Comparison of ENCODE assay signal across 8 cellular contexts in genomic region chr7:135211179-135211945, GRCh38. TPM values are rescaled to one million over a fixed set of nuclear protein-coding genes. Genes with fewer than 3 reads are reported as not detected.
DNase-seq lines count a peak whose midpoint lies in the region; ATAC-seq, FAIRE-seq and TF ChIP-seq lines count a peak whose summit lies in the region.

WDR91 (minus strand) TSS chr7:135211526; CDS start chr7:135211502, 24 bp downstream.

- H4K12ac ChIP-seq in trophoblast cell (ENCODE audit: low read depth, low read length), result peak within 1 kb of the TSS; percentile 71

- peak within 1 kb of the TSS; percentile 98 for H3K4me3 Mint-ChIP-seq in activated naive CD8-positive, alpha-beta T cell treated with anti-CD3 and anti-CD28 coated beads, Interleukin-2, amount 10 ng/mL, durations not matched to agents 7 days and 5 days

- ATAC-seq in HG02798 (IDR thresholded peaks at IDR 0.05; ENCODE audit: poor library complexity, unreplicated experiment), result peak; percentile 90
- ATAC-seq in activated naive CD8-positive, alpha-beta T cell treated with anti-CD3 and anti-CD28 coated beads, Interleukin-2, amount 10 ng/mL, durations not matched to agents 7 days and 5 days (ENCODE audit: low read depth), result peak; percentile 90
- peak; percentile 98 for ATAC-seq in Right ventricle myocardium superior (ENCODE audit: poor library complexity)

- H3K9ac ChIP-seq in SU-DHL-6 (ENCODE audit: low read length), result peak within 1 kb of the TSS; percentile 70
- H3K9ac ChIP-seq in trophoblast cell (ENCODE audit: low read length), result peak within 1 kb of the TSS; percentile 88

- intact Hi-C loops in Right ventricle myocardium superior (cut with DNase I), result no loop called here

- FAIRE-seq in GM12891 (lab: Jason Lieb, UNC), result peak; percentile 93

- H3K4me3 ChIP-seq in SU-DHL-6 (ENCODE audit: insufficient read depth, low read length, poor library complexity, severe bottlenecking) (peak within 1 kb of the TSS; percentile 80), trophoblast cell (ENCODE audit: low read depth, low read length) (peak within 1 kb of the TSS; percentile 95), tibial nerve (peak within 1 kb of the TSS; percentile 77 to 96 (median 88))

- H4K91ac ChIP-seq in trophoblast cell (ENCODE audit: low read depth, low read length), result peak within 1 kb of the TSS; percentile 87

- peak in 1 of 2 donors; percentile 96 for TF ChIP-seq EP300 in tibial nerve (IDR thresholded peaks at IDR 0.05)

- H3K4ac ChIP-seq in trophoblast cell (ENCODE audit: low read depth, low read length), result peak within 1 kb of the TSS; percentile 84

- no peak within 1 kb of the TSS for H3K23ac ChIP-seq in trophoblast cell (ENCODE audit: low read length)

- H3K27ac Mint-ChIP-seq in activated naive CD8-positive, alpha-beta T cell treated with anti-CD3 and anti-CD28 coated beads, Interleukin-2, amount 10 ng/mL, durations not matched to agents 7 days and 5 days, result peak within 1 kb of the TSS; percentile 99

- no peaks in the 10 kb centered on the region for H3F3A ChIP-seq in SU-DHL-6 (ENCODE audit: insufficient read depth)

- peak within 1 kb of the TSS; percentile 84 for H2BK120ac ChIP-seq in trophoblast cell (ENCODE audit: insufficient read depth, low read length, poor library complexity)

- peak within 1 kb of the TSS; percentile 99 for H2AFZ ChIP-seq in SU-DHL-6 (ENCODE audit: low read depth, low read length, severe bottlenecking)
- H2AFZ ChIP-seq in trophoblast cell (ENCODE audit: insufficient read depth, low read length, poor library complexity), result peak within 1 kb of the TSS; percentile 87

- H4K20me1 ChIP-seq in SU-DHL-6 (ENCODE audit: low read depth, low read length), result no peaks in the 10 kb centered on the region

- peak within 1 kb of the TSS; percentile 73 for H2BK5ac ChIP-seq in trophoblast cell (ENCODE audit: low read depth, low read length, poor library complexity)

- H3K27me3 ChIP-seq in SU-DHL-6 (ENCODE audit: low read length) (no peaks in the 10 kb centered on the region), trophoblast cell (ENCODE audit: insufficient read depth, low read length) (no peaks in the 10 kb centered on the region), tibial nerve (no peaks in the 10 kb centered on the region)

- no peaks in the 10 kb centered on the region for H3K9me3 Mint-ChIP-seq in activated naive CD8-positive, alpha-beta T cell treated with anti-CD3 and anti-CD28 coated beads, Interleukin-2, amount 10 ng/mL, durations not matched to agents 7 days and 5 days

- H3K36me3 Mint-ChIP-seq in activated naive CD8-positive, alpha-beta T cell treated with anti-CD3 and anti-CD28 coated beads, Interleukin-2, amount 10 ng/mL, durations not matched to agents 7 days and 5 days, result peaks cover 1% of the 10 kb centered on the region

- H3K9me2 ChIP-seq in SU-DHL-6 (replicated peaks; ENCODE audit: insufficient read depth, low read length), result no peaks in the 10 kb centered on the region

- POLR2A ChIA-PET in activated naive CD8-positive, alpha-beta T cell treated with anti-CD3 and anti-CD28 coated beads, Interleukin-2, amount 10 ng/mL, durations not matched to agents 7 days and 5 days (lab: Charles Lee), result interaction anchor here (1.2 to 3.1 kb wide), 5 partner anchors 8 to 218 kb away, joined by 3 to 19 read pairs (median 4); partner anchors contain the start of gene TMEM140

- H3K36me3 ChIP-seq in SU-DHL-6 (ENCODE audit: low read length) (no peaks in the 10 kb centered on the region), trophoblast cell (ENCODE audit: control insufficient read depth in 1 of 2, insufficient read depth in 2 of 2, low read length in 2 of 2) (no peaks in the 10 kb centered on the region), tibial nerve (peaks cover 0 to 16% (median 0%) of the 10 kb centered on the region in 3 donors)

- H4K8ac ChIP-seq in trophoblast cell (ENCODE audit: low read depth, low read length), result peak within 1 kb of the TSS; percentile 94

- H3K79me2 ChIP-seq in SU-DHL-6 (ENCODE audit: insufficient read depth, low read length) (no peaks in the 10 kb centered on the region), trophoblast cell (ENCODE audit: control insufficient read depth, insufficient read depth, low read length, poor library complexity) (peaks cover 9% of the 10 kb centered on the region)

- peak within 1 kb of the TSS; percentile 95 for H3K14ac ChIP-seq in trophoblast cell (ENCODE audit: low read length)

- H3K4me2 ChIP-seq in SU-DHL-6 (ENCODE audit: low read depth, low read length, poor library complexity, severe bottlenecking) (peak within 1 kb of the TSS; percentile 82), trophoblast cell (ENCODE audit: low read length) (peak within 1 kb of the TSS; percentile 72)

- peaks cover 30 to 34% of the 10 kb centered on the region in 2 experiments for H3K4me1 ChIP-seq in trophoblast cell (ENCODE audit: control insufficient read depth in 1 of 2, insufficient read depth in 2 of 2, low read length in 2 of 2)
- H3K4me1 ChIP-seq in tibial nerve, result peaks cover 0 to 34% (median 11%) of the 10 kb centered on the region in 4 donors

- WGBS in trophoblast cell (ENCODE audit: extremely low coverage, insufficient coverage, insufficient read length), result no CpG with 5 or more reads among the region's 82 CpGs
- WGBS in tibial nerve, 2 donors, result 0 to 1% methylated on average over 32 to 40 of the region's 82 CpGs

- H3K18ac ChIP-seq in trophoblast cell (ENCODE audit: low read length), result peak within 1 kb of the TSS; percentile 96

- H3K27me3 Mint-ChIP-seq in activated naive CD8-positive, alpha-beta T cell treated with anti-CD3 and anti-CD28 coated beads, Interleukin-2, amount 10 ng/mL, durations not matched to agents 7 days and 5 days, result peaks cover 1% of the 10 kb centered on the region

- H3K9me3 ChIP-seq in SU-DHL-6 (ENCODE audit: insufficient read depth, low read length) (no peaks in the 10 kb centered on the region), trophoblast cell (ENCODE audit: insufficient read depth, low read depth, low read length) (no peaks in the 10 kb centered on the region), tibial nerve (no peaks in the 10 kb centered on the region)

- H3K27ac ChIP-seq in SU-DHL-6 (ENCODE audit: low read depth, low read length), result no peak within 1 kb of the TSS
- H3K27ac ChIP-seq in trophoblast cell (ENCODE audit: low read depth, low read length), result peak within 1 kb of the TSS; percentile 15
- H3K27ac ChIP-seq in tibial nerve, result peak within 1 kb of the TSS; percentile 89 to 95 (median 93)

- DNase-seq in GM12891 (ENCODE audit: insufficient read length, low spot score) (peak; percentile 98), NCI-H1417 (lab: John Stamatoyannopoulos, UW) (peak; percentile 98), Right ventricle myocardium superior (peak; percentile 97), trophoblast cell (peak; percentile 94 to 96), tibial nerve (ENCODE audit: low spot score in 2 of 2) (peak; percentile 93)
- DNase-seq in activated naive CD8-positive, alpha-beta T cell treated with anti-CD3 and anti-CD28 coated beads, Interleukin-2, amount 10 ng/mL, durations not matched to agents 7 days and 5 days, result peak; percentile 94

- no peak within 1 kb of the TSS for H2AK5ac ChIP-seq in trophoblast cell (ENCODE audit: low read length)

- TF ChIP-seq POLR2A in GM12891 (IDR thresholded peaks at IDR 0.05; ENCODE audit: low read depth, low read length) (peak; percentile 88), tibial nerve (IDR thresholded peaks at IDR 0.05) (peak; percentile 75 to 95)

- no peak for TF ChIP-seq CTCF in SU-DHL-6 (IDR thresholded peaks at IDR 0.05; ENCODE audit: insufficient read depth, low read length, poor library complexity, severe bottlenecking)
- TF ChIP-seq CTCF in tibial nerve (IDR thresholded peaks at IDR 0.05), result peak in 2 of 5 experiments; percentile 16 to 18

- peaks cover 16% of the 10 kb centered on the region for H3K79me1 ChIP-seq in trophoblast cell (ENCODE audit: low read length)

- H2BK12ac ChIP-seq in trophoblast cell (ENCODE audit: low read length), result peak within 1 kb of the TSS; percentile 85

- H3K4me1 Mint-ChIP-seq in activated naive CD8-positive, alpha-beta T cell treated with anti-CD3 and anti-CD28 coated beads, Interleukin-2, amount 10 ng/mL, durations not matched to agents 7 days and 5 days, result peaks cover 9% of the 10 kb centered on the region

TF ChIP-seq in GM12891, 5 proteins besides CTCF, POLR2A, EP300 and RAD21:
- TF ChIP-seq TAF1 (IDR thresholded peaks at IDR 0.05; ENCODE audit: low read depth, low read length), result peak; percentile 96
- peak; percentile 85 for TF ChIP-seq POLR2AphosphoS5 (IDR thresholded peaks at IDR 0.05; ENCODE audit: low read depth, low read length)
- TF ChIP-seq POU2F2 (IDR thresholded peaks at IDR 0.05; ENCODE audit: low read depth, low read length), result no peak
- TF ChIP-seq PAX5 (IDR thresholded peaks at IDR 0.05; ENCODE audit: insufficient read depth, low read length, severe bottlenecking), result no peak
- TF ChIP-seq SPI1 (IDR thresholded peaks at IDR 0.05; ENCODE audit: low read depth, low read length), result peak; percentile 62

RNA-seq across cellular contexts. Expression of gene WDR91, which starts in this region (rescaled TPM):
- 29.0 TPM for polyA plus RNA-seq in GM12891 (2012; ENCODE audit: low read depth, missing spikeins)
- total RNA-seq in activated naive CD8-positive, alpha-beta T cell treated with anti-CD3 and anti-CD28 coated beads, Interleukin-2, amount 10 ng/mL, durations not matched to agents 7 days and 5 days, result 10 to 100 TPM; 18.7 to 19.1 TPM
- total RNA-seq in Right ventricle myocardium superior (5.1 TPM), tibial nerve (10 to 100 TPM; 20.7 to 82.2 (median 32.6) TPM)
- 11.4 and 11.5 TPM in 2 replicates for polyA plus RNA-seq in trophoblast cell (2013)
